Comparison of ENCODE assay signal across 20 cellular contexts in the genomic region with DNA sequence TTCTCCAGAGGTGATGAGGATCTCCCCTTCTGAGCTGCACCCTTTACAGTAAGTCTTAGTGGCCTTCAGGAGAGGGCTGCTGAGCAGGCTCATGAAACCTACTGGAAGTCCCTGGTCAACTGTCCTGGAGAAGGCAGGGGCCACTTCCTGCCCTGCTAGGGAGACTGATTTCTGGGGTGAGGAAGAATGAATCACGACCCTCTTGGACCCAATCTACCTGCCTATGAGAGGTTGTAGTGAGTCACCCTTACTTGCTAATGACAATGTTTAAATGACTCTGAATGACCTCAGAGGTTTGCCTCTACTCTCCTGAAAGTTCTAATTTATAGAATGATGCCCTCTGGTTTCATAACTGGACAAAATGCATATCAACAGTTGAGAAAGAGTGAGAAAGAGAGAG.
DNase-seq lines count a peak whose midpoint lies in the region; ATAC-seq and TF ChIP-seq lines count a peak whose summit lies in the region.
"Had no signal": no experiment of that assay in that cellular context is flagged by ENCODE, and none has a peak within 500 bp of the region (broad histone marks: within the 10 kb centered on the region; RNA-seq: fewer than 3 reads in every experiment).

No MANE protein-coding gene starts in this region.

- intact Hi-C loops in HCT116 (cut with micrococcal nuclease): no loop called here

- ATAC-seq in HCT116: peak; percentile 46; the same call in 1 of the 2 replicates
- ATAC-seq in foreskin keratinocyte: peak; percentile 49

- no peaks in the 10 kb centered on the region for H3K36me3 ChIP-seq in HCT116 (ENCODE audit: control insufficient read depth in 1 of 2, insufficient read depth in 2 of 2, low read length in 2 of 2)
- H3K36me3 ChIP-seq: adrenal gland, spleen, uterus had no signal

- POLR2A ChIA-PET in HCT116 (lab: Charles Lee) (no interaction called here), RWPE1 (lab: Yijun Ruan, JAX; ENCODE audit: low non-redundant PET) (no interaction called here)

- no peaks in the 10 kb centered on the region for H4K20me1 ChIP-seq in HCT116 (ENCODE audit: insufficient read depth)

- CTCF ChIA-PET in HCT116 (lab: Charles Lee) (no interaction called here), RWPE1 (lab: Yijun Ruan, JAX) (no interaction called here)

- H3K4me2 ChIP-seq in HCT116 (ENCODE audit: low read length): peak overlapping the region; percentile 53

- no peak for TF ChIP-seq POLR2A in HCT116 (IDR thresholded peaks at IDR 0.05; ENCODE audit: borderline replicate concordance, extremely low read depth, insufficient read depth, insufficient read length)

- RAD21 ChIA-PET in HCT116 (lab: Charles Lee; ENCODE audit: low non-redundant PET in 1 of 2, low total read pairs in 2 of 2, uncharacterized antibody in 2 of 2, unreplicated experiment in 2 of 2): no interaction called here

- no peak overlapping the region for H3K9ac ChIP-seq in HCT116 (ENCODE audit: low read length)

- peak; percentile 68 for DNase-seq in A172 (ENCODE audit: low spot score)
- DNase-seq in HCT116 (ENCODE audit: low read depth, low spot score): no peak
- peak; percentile 37 for DNase-seq in RWPE1 (ENCODE audit: low spot score)
- DNase-seq in foreskin keratinocyte: peak in 1 of 2 donors; percentile 78
- no peak for DNase-seq in NCI-H69 (lab: John Stamatoyannopoulos, UW)
- no peak for DNase-seq in NCI-H2081 (lab: John Stamatoyannopoulos, UW)
- no peak for DNase-seq in NCI-H2171 treated with DMSO at 0.1 percent for 48 hours (lab: John Stamatoyannopoulos, UW)
- DNase-seq in cortex of kidney (lab: John Stamatoyannopoulos, UW): no peak
- DNase-seq: activated CD4-positive, alpha-beta T cell treated with anti-CD3 and anti-CD28 coated beads for 4 hours; activated effector memory CD4-positive, alpha-beta T cell treated with Interleukin-2 at 50 U/mL for 16 hours; adrenal gland; KBM-7; kidney; NCI-H1048; NCI-H187 treated with DMSO at 0.1 percent for 48 hours; occipital lobe; spleen; stimulated activated CD4-positive, alpha-beta T cell treated with anti-CD3 and anti-CD28 coated beads, Interleukin-4, amount 100 ng/mL, for 24 hours; uterus had no signal

- H3K9me3 ChIP-seq in HCT116 (ENCODE audit: control insufficient read depth in 1 of 2, insufficient read depth in 1 of 2, low read depth in 1 of 2, low read length in 2 of 2): no peaks in the 10 kb centered on the region
- H3K9me3 ChIP-seq: adrenal gland, spleen, uterus had no signal

- H2AFZ ChIP-seq in HCT116 (ENCODE audit: low read depth, low read length, poor library complexity, severe bottlenecking): peak overlapping the region; percentile 79

- TF ChIP-seq RAD21 in HCT116 (IDR thresholded peaks at IDR 0.05; ENCODE audit: low read depth): no peak

- no peak overlapping the region for H3K4me3 ChIP-seq in HCT116 (replicated peaks in 1 of 2; ENCODE audit: low read depth in 1 of 2, low read length in 2 of 2)
- H3K4me3 ChIP-seq: adrenal gland, spleen, uterus had no signal

- no peaks in the 10 kb centered on the region for H3K79me2 ChIP-seq in HCT116 (ENCODE audit: insufficient read depth, low read length)

- H3K4me1 ChIP-seq in HCT116 (ENCODE audit: control insufficient read depth in 1 of 2, insufficient read depth in 2 of 2, low read length in 2 of 2) (peaks cover 0 to 28% of the 10 kb centered on the region in 2 experiments; a peak in 2 of 4 replicates), foreskin keratinocyte (peaks cover 28% of the 10 kb centered on the region)
- H3K4me1 ChIP-seq: adrenal gland, spleen, uterus had no signal

- no peak overlapping the region for H3K27ac ChIP-seq in HCT116 (ENCODE audit: low read depth, low read length)
- no peak overlapping the region for H3K27ac ChIP-seq in RWPE1
- H3K27ac ChIP-seq in foreskin keratinocyte: peak overlapping the region; percentile 97
- H3K27ac ChIP-seq: adrenal gland, C4-2B, spleen, uterus had no signal

- BruUV-seq in HCT116 (replicated peaks; lab: Mats Ljungman, UMichigan): no TSS peak

- H3K27me3 ChIP-seq in HCT116 (ENCODE audit: insufficient read depth, low read length) (no peaks in the 10 kb centered on the region), foreskin keratinocyte (no peaks in the 10 kb centered on the region)
- H3K27me3 ChIP-seq: adrenal gland, uterus had no signal

- H3K9me2 ChIP-seq in HCT116 (ENCODE audit: insufficient read depth): no peaks in the 10 kb centered on the region

- TF ChIP-seq CTCF in HCT116 (IDR thresholded peaks at IDR 0.05 in 2 of 3, conservative IDR thresholded peaks at IDR 0.05 in 1 of 3; ENCODE audit: borderline replicate concordance in 1 of 3, insufficient read depth in 1 of 3, low read depth in 2 of 3, low read length in 2 of 3): no peak
- TF ChIP-seq CTCF in RWPE1 (conservative IDR thresholded peaks at IDR 0.05; ENCODE audit: low read depth): no peak
- no peak for TF ChIP-seq CTCF in foreskin keratinocyte (conservative IDR thresholded peaks at IDR 0.05)

TF ChIP-seq in HCT116, 20 proteins besides CTCF, POLR2A, EP300 and RAD21:
- TF ChIP-seq JUND (IDR thresholded peaks at IDR 0.05): peak; percentile 37; the same call in 1 of the 2 replicates
- TF ChIP-seq SRF (IDR thresholded peaks at IDR 0.05; ENCODE audit: low read depth): no peak
- peak; percentile 27; the same call in 1 of the 2 replicates for TF ChIP-seq SP1 (IDR thresholded peaks at IDR 0.05; ENCODE audit: low read depth)
- peak; percentile 38; the same call in 1 of the 2 replicates for TF ChIP-seq FOSL1 (IDR thresholded peaks at IDR 0.05; ENCODE audit: low read depth)
- no peak for TF ChIP-seq EZH2phosphoT487 (IDR thresholded peaks at IDR 0.05; ENCODE audit: borderline replicate concordance)

Comparison
In these comparisons a context has a peak if more than half of its experiments do, and no peak if none do; other contexts are left out.
1. DNase-seq: peak in A172 (single experiment) and RWPE1 (single experiment); none in HCT116 (single experiment), NCI-H69 (single experiment), NCI-H2081 (0 of 2), NCI-H2171 treated with DMSO at 0.1 percent for 48 hours (single experiment) and cortex of kidney (single experiment).